In genomic region chr6:149964243-149965190, GRCh38 we compare ENCODE assay signal across 2 cellular contexts.
TF ChIP-seq lines count a peak whose summit lies in the region.

No MANE protein-coding gene starts in this region.

TF ChIP-seq in A549, 52 proteins besides CTCF, POLR2A, EP300 and RAD21 (continued from another document):
- no peak for TF ChIP-seq BCL3 (IDR thresholded peaks at IDR 0.05)
- no peak for TF ChIP-seq REST (IDR thresholded peaks at IDR 0.05)
- TF ChIP-seq HES2 (IDR thresholded peaks at IDR 0.05): no peak
- no peak for TF ChIP-seq ZC3H11A (IDR thresholded peaks at IDR 0.05)
- TF ChIP-seq HOXB13 (CRISPR knock-in tag; IDR thresholded peaks at IDR 0.05; ENCODE audit: low read depth): no peak
- TF ChIP-seq NR3C1 (IDR thresholded peaks at IDR 0.05): no peak
- TF ChIP-seq E2F6 (IDR thresholded peaks at IDR 0.05; ENCODE audit: borderline replicate concordance, low read depth): no peak
- no peak for TF ChIP-seq HOXB5 (CRISPR knock-in tag; IDR thresholded peaks at IDR 0.05)
- TF ChIP-seq ZFP36 (IDR thresholded peaks at IDR 0.05; ENCODE audit: borderline replicate concordance, partially characterized antibody): no peak
- no peak for TF ChIP-seq JUN (IDR thresholded peaks at IDR 0.05)
- no peak for TF ChIP-seq RFX5 (IDR thresholded peaks at IDR 0.05)
- TF ChIP-seq JUNB (IDR thresholded peaks at IDR 0.05): no peak
- TF ChIP-seq USF2 (IDR thresholded peaks at IDR 0.05): no peak
- no peak for TF ChIP-seq MYC (IDR thresholded peaks at IDR 0.05; ENCODE audit: borderline replicate concordance, low read length)

TF ChIP-seq in HEK293, 187 proteins besides CTCF, POLR2A, EP300 and RAD21:
- peak; percentile 73 for TF ChIP-seq ZBTB10 (tag by site-specific recombination; IDR thresholded peaks at IDR 0.05)
- no peak for TF ChIP-seq PRDM1 (tag by site-specific recombination; IDR thresholded peaks at IDR 0.05)
- TF ChIP-seq HOXD13 (CRISPR knock-in tag; IDR thresholded peaks at IDR 0.05; ENCODE audit: borderline replicate concordance): no peak
- TF ChIP-seq ZSCAN30 (tag by site-specific recombination; IDR thresholded peaks at IDR 0.05): no peak
- no peak for TF ChIP-seq SCRT1 (tag by site-specific recombination; IDR thresholded peaks at IDR 0.05; ENCODE audit: borderline replicate concordance)
- TF ChIP-seq ZNF202 (tag by site-specific recombination; IDR thresholded peaks at IDR 0.05; ENCODE audit: borderline replicate concordance): peak; percentile 99
- TF ChIP-seq ZFP69B (tag by site-specific recombination; IDR thresholded peaks at IDR 0.05): no peak
- peak; percentile 7 for TF ChIP-seq SETDB1 (IDR thresholded peaks at IDR 0.05; ENCODE audit: insufficient read length, low read length)
- TF ChIP-seq ZBTB11 (tag by site-specific recombination; conservative IDR thresholded peaks at IDR 0.05; ENCODE audit: low read depth): no peak
- no peak for TF ChIP-seq ZSCAN4 (tag by site-specific recombination; IDR thresholded peaks at IDR 0.05)
- no peak for TF ChIP-seq ZNF629 (tag by site-specific recombination; IDR thresholded peaks at IDR 0.05)
- 0 out of 2 replicates have a peak, but pooled peaks have one; percentile 6 for TF ChIP-seq ZNF169 (tag by site-specific recombination; IDR thresholded peaks at IDR 0.05)
- no peak for TF ChIP-seq ZNF214 (tag by site-specific recombination; IDR thresholded peaks at IDR 0.05; ENCODE audit: borderline replicate concordance)
- TF ChIP-seq KLF9 (tag by site-specific recombination; IDR thresholded peaks at IDR 0.05; ENCODE audit: low read depth): no peak
